ENCODE assay signal across 21 cellular contexts in the genomic region with DNA sequence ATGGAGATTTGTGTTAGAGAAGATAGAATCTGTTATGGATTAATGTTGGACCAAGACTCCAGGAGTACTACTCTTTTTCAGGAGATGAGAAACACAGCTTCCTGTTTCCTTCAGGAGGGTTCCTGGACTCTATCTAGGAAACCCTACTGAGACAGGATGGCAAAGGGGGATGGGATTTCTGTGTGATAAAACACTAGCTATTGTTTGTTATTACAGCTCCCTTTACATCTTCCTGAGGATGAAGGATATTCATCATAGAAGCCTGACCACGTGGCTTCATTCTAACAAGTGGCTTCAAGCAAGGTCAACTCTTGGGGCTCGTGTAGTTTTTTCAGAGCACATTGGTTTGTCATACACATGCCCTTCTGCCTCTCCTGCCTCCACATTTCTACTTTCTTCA. TPM values are rescaled to one million over a fixed set of nuclear protein-coding genes. Genes with fewer than 3 reads are reported as not detected.
A peak's percentile ranks its signal among the peaks of the same experiment; 100 is the strongest.
DNase-seq lines count a peak whose midpoint lies in the region; ATAC-seq, FAIRE-seq and TF ChIP-seq lines count a peak whose summit lies in the region.
"Had no signal": no experiment of that assay in that cellular context is flagged by ENCODE, and none has a peak within 500 bp of the region (broad histone marks: within the 10 kb centered on the region; RNA-seq: fewer than 3 reads in every experiment).

No MANE protein-coding gene starts in this region.

- H3K27ac ChIP-seq in liver (ENCODE audit: low read depth in 1 of 2, low read length in 2 of 2) (no peak overlapping the region), HepG2 (ENCODE audit: extremely low read length, insufficient read depth, low read length) (no peak overlapping the region), right lobe of liver (no peak overlapping the region)
- H3K27ac ChIP-seq: C4-2B, Peyer's patch had no signal

- H3K79me2 ChIP-seq in HepG2 (ENCODE audit: insufficient read depth, low read length): no peaks in the 10 kb centered on the region

- CTCF ChIA-PET in HepG2 (lab: Yijun Ruan, JAX; ENCODE audit: low intra/inter-chr PET ratio, low total read pairs): no interaction called here

- DNase-seq in HepG2 (ENCODE audit: low spot score): no peak
- peak; percentile 29 to 95 for DNase-seq in dermis microvascular lymphatic vessel endothelial cell (ENCODE audit: low read depth in 2 of 2)
- no peak for DNase-seq in right lobe of liver
- DNase-seq in erythroblast (lab: John Stamatoyannopoulos, UW): no peak
- no peak for DNase-seq in activated naive CD4-positive, alpha-beta T cell treated with anti-CD3 and anti-CD28 coated beads, Interleukin-2, amount 50 U/mL, for 72 hours (ENCODE audit: low spot score in 2 of 2)
- no peak for DNase-seq in MV-4-11 (lab: John Stamatoyannopoulos, UW)
- DNase-seq: Calu3; CD8-positive, alpha-beta memory T cell; DMS153; GDM1; NCI-H1105; NCI-H146; NCI-H2029; NCI-H226; NCI-H524; NCI-H82; Peyer's patch had no signal

- no peak overlapping the region for H2AFZ ChIP-seq in HepG2 (ENCODE audit: low read length)

- FAIRE-seq in HepG2 (lab: Jason Lieb, UNC): no peak
- FAIRE-seq: H1 had no signal

- no peak overlapping the region for H3K4me2 ChIP-seq in HepG2 (ENCODE audit: low read depth, low read length)

- H4K20me1 ChIP-seq in HepG2 (ENCODE audit: insufficient read depth, low read length): no peaks in the 10 kb centered on the region

- TF ChIP-seq EP300 in HepG2 (IDR thresholded peaks at IDR 0.05; ENCODE audit: low read depth in 2 of 2, low read length in 2 of 2): no peak
- no peak for TF ChIP-seq EP300 in HepG2 (CRISPR knock-in tag; IDR thresholded peaks at IDR 0.05; ENCODE audit: borderline replicate concordance)

- in situ Hi-C loops in HepG2 (cut with HindIII; ENCODE audit: extremely low pct_ligation_motif_present, low pct_unique_long_range_greater_than_20kb): no loop called here

- WGBS in liver: 74% methylated on average over 2 of the region's 2 CpGs
- 87% methylated on average over 2 of the region's 2 CpGs for WGBS in HepG2 (ENCODE audit: low lambda C conversion rate)
- 74% methylated on average over 2 of the region's 2 CpGs for WGBS in right lobe of liver (ENCODE audit: insufficient coverage, low coverage, low lambda C conversion rate, missing lambda C conversion rate)

- no TSS peak for BruUV-seq in HepG2 (replicated peaks; lab: Mats Ljungman, UMichigan)

- H3K27ac Mint-ChIP-seq in activated naive CD4-positive, alpha-beta T cell treated with anti-CD3 and anti-CD28 coated beads, Interleukin-2, amount 50 U/mL, for 72 hours: no peak overlapping the region

- POLR2A ChIA-PET in HepG2 (lab: Yijun Ruan, JAX): no interaction called here

- TF ChIP-seq POLR2A in HepG2 (IDR thresholded peaks at IDR 0.05; ENCODE audit: insufficient read depth in 1 of 2, low read depth in 2 of 2, low read length in 2 of 2) (no peak), right lobe of liver (IDR thresholded peaks at IDR 0.05) (no peak), erythroblast (IDR thresholded peaks at IDR 0.05; ENCODE audit: low read length) (no peak)

- H3K27me3 ChIP-seq in liver (ENCODE audit: control insufficient read depth in 4 of 4, insufficient read depth in 4 of 4, low read length in 3 of 4) (no peaks in the 10 kb centered on the region), HepG2 (ENCODE audit: control insufficient read depth in 1 of 2, insufficient read depth in 2 of 2, low read length in 2 of 2) (no peaks in the 10 kb centered on the region), right lobe of liver (no peaks in the 10 kb centered on the region)
- H3K27me3 ChIP-seq: Peyer's patch had no signal

- H3K36me3 Mint-ChIP-seq in activated naive CD4-positive, alpha-beta T cell treated with anti-CD3 and anti-CD28 coated beads, Interleukin-2, amount 50 U/mL, for 72 hours: peaks cover 0 to 11% of the 10 kb centered on the region in 2 donors
- H3K36me3 Mint-ChIP-seq: CD8-positive, alpha-beta memory T cell had no signal

- TF ChIP-seq CTCF in liver (IDR thresholded peaks at IDR 0.05; ENCODE audit: low read depth, low read length, missing input control): no peak
- TF ChIP-seq CTCF in HepG2 (CRISPR knock-in tag; IDR thresholded peaks at IDR 0.05): no peak
- TF ChIP-seq CTCF in right lobe of liver (IDR thresholded peaks at IDR 0.05): no peak

- no peaks in the 10 kb centered on the region for H3K36me3 ChIP-seq in liver (ENCODE audit: control insufficient read depth in 4 of 4, insufficient read depth in 3 of 4, low read depth in 1 of 4, low read length in 3 of 4)
- no peaks in the 10 kb centered on the region for H3K36me3 ChIP-seq in HepG2 (replicated peaks in 1 of 2; ENCODE audit: control insufficient read depth in 1 of 2, insufficient read depth in 2 of 2, low read length in 2 of 2)
- no peaks in the 10 kb centered on the region for H3K36me3 ChIP-seq in right lobe of liver
- H3K36me3 ChIP-seq: Peyer's patch had no signal

- peaks cover 3 to 6% of the 10 kb centered on the region in 2 donors for H3K9me3 Mint-ChIP-seq in activated naive CD4-positive, alpha-beta T cell treated with anti-CD3 and anti-CD28 coated beads, Interleukin-2, amount 50 U/mL, for 72 hours
- H3K9me3 Mint-ChIP-seq: CD8-positive, alpha-beta memory T cell had no signal

- TF ChIP-seq RAD21 in liver (IDR thresholded peaks at IDR 0.05): no peak
- TF ChIP-seq RAD21 in HepG2 (CRISPR knock-in tag; IDR thresholded peaks at IDR 0.05): no peak

- H3K9ac ChIP-seq in liver (ENCODE audit: low read depth in 1 of 2, low read length in 2 of 2) (no peak overlapping the region), HepG2 (ENCODE audit: insufficient read depth, low read depth, low read length) (no peak overlapping the region)

- intact Hi-C loops in HepG2 (cut with micrococcal nuclease; ENCODE audit: unreplicated experiment) (no loop called here), right lobe of liver (cut with DNase I) (no loop called here)

- H3K4me1 ChIP-seq in liver (ENCODE audit: control insufficient read depth in 4 of 4, insufficient read depth in 4 of 4, low read length in 3 of 4) (no peaks in the 10 kb centered on the region), HepG2 (ENCODE audit: insufficient read depth, low read length) (peaks cover 20% of the 10 kb centered on the region), right lobe of liver (no peaks in the 10 kb centered on the region)
- H3K4me1 ChIP-seq: Peyer's patch had no signal

- ATAC-seq in HepG2 (no peak), right lobe of liver (peak; percentile 43 to 78 (median 72))
- ATAC-seq in activated naive CD4-positive, alpha-beta T cell treated with anti-CD3 and anti-CD28 coated beads, Interleukin-2, amount 50 U/mL, for 72 hours: no peak
- ATAC-seq: HCT116 had no signal

- H3K9me3 ChIP-seq in liver (ENCODE audit: control insufficient read depth in 4 of 4, low read length in 3 of 4): no peaks in the 10 kb centered on the region
- H3K9me3 ChIP-seq in HepG2 (ENCODE audit: low read length): no peaks in the 10 kb centered on the region
- no peaks in the 10 kb centered on the region for H3K9me3 ChIP-seq in right lobe of liver
- H3K9me3 ChIP-seq: Peyer's patch had no signal

- no peak overlapping the region for H3K4me3 ChIP-seq in liver (ENCODE audit: low read depth in 1 of 3, low read length in 3 of 3)
- no peak overlapping the region for H3K4me3 ChIP-seq in HepG2 (replicated peaks in 1 of 3; ENCODE audit: insufficient read depth in 1 of 3, low read depth in 2 of 3, low read length in 3 of 3)
- H3K4me3 ChIP-seq in right lobe of liver: no peak overlapping the region
- H3K4me3 ChIP-seq: Peyer's patch had no signal

TF ChIP-seq in liver, 16 proteins besides CTCF, POLR2A, EP300 and RAD21 (continues in another document):
- TF ChIP-seq NR2F2 (IDR thresholded peaks at IDR 0.05): peak; percentile 30
- no peak for TF ChIP-seq TAF1 (conservative IDR thresholded peaks at IDR 0.05)
- TF ChIP-seq EGR1 (IDR thresholded peaks at IDR 0.05; ENCODE audit: low read depth in 2 of 2): no peak
- TF ChIP-seq GABPA (IDR thresholded peaks at IDR 0.05 in 1 of 2, conservative IDR thresholded peaks at IDR 0.05 in 1 of 2): no peak

TF ChIP-seq in HepG2, 621 proteins besides CTCF, POLR2A, EP300 and RAD21 (continues in another document):
- no peak for TF ChIP-seq NFIC (IDR thresholded peaks at IDR 0.05; ENCODE audit: low read length)
- TF ChIP-seq MEIS2 (CRISPR knock-in tag; IDR thresholded peaks at IDR 0.05): no peak
- TF ChIP-seq SIN3A (IDR thresholded peaks at IDR 0.05; ENCODE audit: borderline replicate concordance, low read depth, low read length): no peak

RNA-seq across cellular contexts. Expression of a gene that starts 33.3 kb away (rescaled TPM):
- total RNA-seq in liver: 10 to 100 TPM; 12.3 to 15.3 TPM
- 1 to 10 TPM; 3.9 to 5.6 TPM for polyA plus RNA-seq in liver
- total RNA-seq in HepG2 (2016; rRNA removed; fragmentation: Illumina TruSeq; extraction: Trizol): 4.7 and 5.7 TPM in 2 replicates
- 0.81 and 1.1 TPM in 2 replicates for total RNA-seq in HepG2 (2016; cell fraction: cytosol; rRNA removed; fragmentation: Illumina TruSeq; extraction: Trizol; ENCODE audit: low read depth)
- 4.3 and 5.7 TPM in 2 replicates for total RNA-seq in HepG2 (2016; cell fraction: insoluble cytoplasmic fraction; rRNA removed; fragmentation: Illumina TruSeq; extraction: Trizol)
- total RNA-seq in HepG2 (2016; cell fraction: membrane; rRNA removed; fragmentation: Illumina TruSeq; extraction: Trizol): 2.6 and 2.8 TPM in 2 replicates
- total RNA-seq in HepG2 (2016; cell fraction: nucleus; rRNA removed; fragmentation: Illumina TruSeq; extraction: Trizol): 5.2 and 5.9 TPM in 2 replicates
- 3.4 and 3.5 TPM in 2 replicates for polyA plus RNA-seq in HepG2 (2011; rRNA removed)
- polyA plus RNA-seq in HepG2 (2011; cell fraction: cytosol; rRNA removed): 2.4 and 3.1 TPM in 2 replicates
- polyA plus RNA-seq in HepG2 (2011; cell fraction: nucleus; rRNA removed): 2.7 and 2.8 TPM in 2 replicates
- 1.8 and 1.9 TPM in 2 replicates for polyA plus RNA-seq in HepG2 (2012)
- 0.16 and 0.20 TPM in 2 replicates for polyA plus RNA-seq in HepG2 (2016; cell fraction: cytosol; fragmentation: Illumina TruSeq; extraction: Trizol; ENCODE audit: low read depth)
- polyA plus RNA-seq in HepG2 (2016; cell fraction: insoluble cytoplasmic fraction; fragmentation: Illumina TruSeq; extraction: Trizol; ENCODE audit: low read depth): 5.0 and 5.2 TPM in 2 replicates
- polyA plus RNA-seq in HepG2 (2016; cell fraction: membrane; fragmentation: Illumina TruSeq; extraction: Trizol; ENCODE audit: low read depth): 1.2 and 1.3 TPM in 2 replicates
- polyA plus RNA-seq in HepG2 (2016; cell fraction: nucleus; fragmentation: Illumina TruSeq; extraction: Trizol; ENCODE audit: insufficient read depth, low read depth): 5.2 and 5.4 TPM in 2 replicates
- 1.8 and 3.3 TPM in 2 replicates for polyA minus RNA-seq in HepG2 (2011; rRNA and poly(A)+ RNA removed; ENCODE audit: low replicate concordance)
- 2.6 and 3.0 TPM in 2 replicates for polyA minus RNA-seq in HepG2 (2011; cell fraction: cytosol; rRNA and poly(A)+ RNA removed)
- polyA minus RNA-seq in HepG2 (2011; cell fraction: nucleus; rRNA and poly(A)+ RNA removed): 6.7 and 7.7 TPM in 2 replicates
- total RNA-seq in dermis microvascular lymphatic vessel endothelial cell: 20.7 and 28.3 TPM in 2 replicates
- 10 to 100 TPM in 1 of 6 experiments, 1 to 10 TPM in 5; 5.5 to 13.1 (median 6.9) TPM for total RNA-seq in right lobe of liver
- total RNA-seq in activated naive CD4-positive, alpha-beta T cell treated with anti-CD3 and anti-CD28 coated beads, Interleukin-2, amount 50 U/mL, for 72 hours: 1 to 10 TPM; 3.2 TPM

Comparison
In these comparisons a context has a peak if more than half of its experiments do, and no peak if none do; other contexts are left out.
1. ATAC-seq: peak in right lobe of liver (4 of 4); none in HepG2 (single experiment) and activated naive CD4-positive, alpha-beta T cell treated with anti-CD3 and anti-CD28 coated beads, Interleukin-2, amount 50 U/mL, for 72 hours (0 of 2).
2. DNase-seq: peak in dermis microvascular lymphatic vessel endothelial cell (2 of 2); none in HepG2 (single experiment), right lobe of liver (0 of 3), erythroblast (0 of 2), activated naive CD4-positive, alpha-beta T cell treated with anti-CD3 and anti-CD28 coated beads, Interleukin-2, amount 50 U/mL, for 72 hours (0 of 2) and MV-4-11 (single experiment).